Comparison of ENCODE assay signal across 8 cellular contexts in genomic region chr3:159763466-159764210, GRCh38.
A peak's percentile ranks its signal among the peaks of the same experiment; 100 is the strongest.
DNase-seq lines count a peak whose midpoint lies in the region; ATAC-seq and TF ChIP-seq lines count a peak whose summit lies in the region.

No MANE protein-coding gene starts in this region.

- H3K4me3 ChIP-seq in epithelial cell of proximal tubule (ENCODE audit: low read depth, low read length) (peak overlapping the region; percentile 73), tibial nerve (peak overlapping the region; percentile 52 to 85 (median 62))

- no peaks in the 10 kb centered on the region for H3K9me3 ChIP-seq in tibial nerve

- no peaks in the 10 kb centered on the region for H3K27me3 ChIP-seq in tibial nerve

- peak; percentile 60 for ATAC-seq in HG02852 (IDR thresholded peaks at IDR 0.05; ENCODE audit: unreplicated experiment)

- TF ChIP-seq CTCF in GM13977 (IDR thresholded peaks at IDR 0.05; ENCODE audit: extremely low read depth, insufficient read depth, missing control alignments), result no peak
- TF ChIP-seq CTCF in epithelial cell of proximal tubule (conservative IDR thresholded peaks at IDR 0.05; ENCODE audit: low read depth, low read length), result no peak
- peak in 2 of 5 experiments; percentile 76 to 81 for TF ChIP-seq CTCF in tibial nerve (IDR thresholded peaks at IDR 0.05)

- H3K36me3 ChIP-seq in tibial nerve, result no peaks in the 10 kb centered on the region

- peak; percentile 46 to 53 for TF ChIP-seq POLR2A in tibial nerve (IDR thresholded peaks at IDR 0.05)

- TF ChIP-seq EP300 in tibial nerve (IDR thresholded peaks at IDR 0.05), result peak in 1 of 2 donors; percentile 55

- H3K4me1 ChIP-seq in tibial nerve, result peaks cover 0 to 41% (median 10%) of the 10 kb centered on the region in 4 donors

- peak overlapping the region; percentile 72 to 94 (median 85) for H3K27ac ChIP-seq in tibial nerve

- WGBS in tibial nerve, 2 donors, result 0 to 1% methylated on average over 41 to 57 of the region's 75 CpGs

- in situ Hi-C loops in GM13977 (cut with MboI; ENCODE audit: low pct_unique_long_range_greater_than_20kb, low sequenced_read_pairs, unreplicated experiment), result no loop called here

- DNase-seq in AG08396 (ENCODE audit: low spot score) (peak; percentile 90), GM13977 (ENCODE audit: low spot score) (peak; percentile 84), NCI-H146 treated with DMSO at 0.1 percent for 48 hours (lab: John Stamatoyannopoulos, UW; ENCODE audit: unreplicated experiment) (peak; percentile 95), UCSD-AML1 (lab: John Stamatoyannopoulos, UW; ENCODE audit: unreplicated experiment) (peak; percentile 79), epithelial cell of proximal tubule (ENCODE audit: low read depth) (no peak), mucosa of gallbladder (ENCODE audit: low spot score) (peak; percentile 57), tibial nerve (ENCODE audit: low spot score in 2 of 2) (peak; percentile 20 to 29)
